ENCODE assay signal across 14 cellular contexts in genomic region chr4:144583658-144584057, GRCh38.
DNase-seq lines count a peak whose midpoint lies in the region; ATAC-seq and TF ChIP-seq lines count a peak whose summit lies in the region.
"Had no signal": no experiment of that assay in that cellular context is flagged by ENCODE, and none has a peak within 500 bp of the region (broad histone marks: within the 10 kb centered on the region; RNA-seq: fewer than 3 reads in every experiment).

No MANE protein-coding gene starts in this region.

- TF ChIP-seq CTCF in vagina (IDR thresholded peaks at IDR 0.05) (no peak), psoas muscle (IDR thresholded peaks at IDR 0.05) (no peak)

- H3K4me3 ChIP-seq in vagina (no peak overlapping the region), psoas muscle (no peak overlapping the region)
- H3K4me3 ChIP-seq: BLaER1, GM12878, SJSA1 had no signal

- intact Hi-C loops in vagina (cut with DNase I) (no loop called here), Right ventricle myocardium inferior (cut with DNase I) (no loop called here), psoas muscle (cut with DNase I) (no loop called here)

- DNase-seq in EH (ENCODE audit: low read depth) (peak; percentile 61), amniotic epithelial cell (ENCODE audit: low read depth) (peak; percentile 84), fibroblast of the conjunctiva (ENCODE audit: low read depth) (peak; percentile 46), pons (ENCODE audit: low spot score) (peak; percentile 40), vagina (ENCODE audit: extremely low spot score in 2 of 2) (no peak), Right ventricle myocardium inferior (ENCODE audit: missing footprints) (no peak), psoas muscle (no peak)
- DNase-seq: activated naive CD4-positive, alpha-beta T cell; caudate nucleus; midbrain had no signal

- H3K36me3 ChIP-seq in vagina (no peaks in the 10 kb centered on the region), psoas muscle (ENCODE audit: insufficient read depth in 1 of 2, low read depth in 1 of 2) (no peaks in the 10 kb centered on the region)
- H3K36me3 ChIP-seq: BLaER1, SJSA1 had no signal

- ATAC-seq in HG02885 (IDR thresholded peaks at IDR 0.05; ENCODE audit: poor library complexity, unreplicated experiment) (no peak), Right ventricle myocardium inferior (no peak), psoas muscle (no peak)

- no peaks in the 10 kb centered on the region for H3K4me1 ChIP-seq in vagina
- no peaks in the 10 kb centered on the region for H3K4me1 ChIP-seq in psoas muscle
- H3K4me1 ChIP-seq: BLaER1 had no signal

- no peaks in the 10 kb centered on the region for H3K27me3 ChIP-seq in vagina
- no peaks in the 10 kb centered on the region for H3K27me3 ChIP-seq in psoas muscle (ENCODE audit: insufficient read depth in 3 of 3, low read length in 2 of 3)
- H3K27me3 ChIP-seq: BLaER1, SJSA1 had no signal

- no peaks in the 10 kb centered on the region for H3K9me3 ChIP-seq in vagina
- no peaks in the 10 kb centered on the region for H3K9me3 ChIP-seq in psoas muscle
- H3K9me3 ChIP-seq: SJSA1 had no signal

- TF ChIP-seq POLR2A in vagina (IDR thresholded peaks at IDR 0.05) = no peak

- H3K27ac ChIP-seq in vagina (no peak overlapping the region), psoas muscle (no peak overlapping the region)
- H3K27ac ChIP-seq: BLaER1, SJSA1 had no signal

Comparison
In these comparisons a context has a peak if more than half of its experiments do, and no peak if none do; other contexts are left out.
1. DNase-seq: peak in EH (single experiment), amniotic epithelial cell (single experiment), fibroblast of the conjunctiva (single experiment) and pons (single experiment); none in vagina (0 of 2), Right ventricle myocardium inferior (single experiment) and psoas muscle (0 of 2).